In genomic region chr1:218414060-218414728, GRCh38 we compare ENCODE assay signal across 28 cellular contexts.
"Had no signal": no experiment of that assay in that cellular context is flagged by ENCODE, and none has a peak within 500 bp of the region (broad histone marks: within the 10 kb centered on the region; RNA-seq: fewer than 3 reads in every experiment).

No MANE protein-coding gene starts in this region.

- H3K79me2 ChIP-seq: hepatocyte had no signal

- H3K36me3 Mint-ChIP-seq: natural killer cell treated with Interleukin-12 subunit alpha and Interleukin-12 subunit beta and Interleukin-15 and Interleukin-18, amount 100 ng/mL, for 72 hours; stimulated activated effector memory CD8-positive, alpha-beta T cell treated with anti-CD3 and anti-CD28 coated beads, Interleukin-12 subunit alpha, Interleukin-12 subunit beta, amount 100 ng/mL, for 72 hours had no signal

- H3K9me3 ChIP-seq: neutrophil, pancreas, thyroid gland, vagina had no signal

- H3K27ac Mint-ChIP-seq: mesothelial cell of epicardium; natural killer cell treated with Interleukin-12 subunit alpha and Interleukin-12 subunit beta and Interleukin-15 and Interleukin-18, amount 100 ng/mL, for 72 hours; stimulated activated effector memory CD8-positive, alpha-beta T cell treated with anti-CD3 and anti-CD28 coated beads, Interleukin-12 subunit alpha, Interleukin-12 subunit beta, amount 100 ng/mL, for 72 hours had no signal

- H3K27me3 Mint-ChIP-seq: naive B cell; natural killer cell treated with Interleukin-12 subunit alpha and Interleukin-12 subunit beta and Interleukin-15 and Interleukin-18, amount 100 ng/mL, for 72 hours had no signal

- H3K4me3 ChIP-seq: coronary artery, esophagus muscularis mucosa, heart left ventricle, hepatocyte, left lung, mucosa of descending colon, pancreas, stomach, thyroid gland, vagina had no signal

- H3K4me1 Mint-ChIP-seq: mesothelial cell of epicardium; stimulated activated effector memory CD8-positive, alpha-beta T cell treated with anti-CD3 and anti-CD28 coated beads, Interleukin-12 subunit alpha, Interleukin-12 subunit beta, amount 100 ng/mL, for 72 hours had no signal

- H3K4me1 ChIP-seq: esophagus muscularis mucosa, left lung, pancreas, thyroid gland, vagina had no signal

- H3K4me3 Mint-ChIP-seq: mesothelial cell of epicardium; naive B cell; natural killer cell treated with Interleukin-12 subunit alpha and Interleukin-12 subunit beta and Interleukin-15 and Interleukin-18, amount 100 ng/mL, for 72 hours; neural crest cell; stimulated activated effector memory CD8-positive, alpha-beta T cell treated with anti-CD3 and anti-CD28 coated beads, Interleukin-12 subunit alpha, Interleukin-12 subunit beta, amount 100 ng/mL, for 72 hours had no signal

- H3K36me3 ChIP-seq: heart left ventricle, left lung, neutrophil, pancreas, stomach, thyroid gland, vagina had no signal

- H3K4me2 ChIP-seq: hepatocyte had no signal

- FAIRE-seq: endothelial cell of umbilical vein, frontal cortex, islet of Langerhans, pancreas had no signal

- H3K27ac ChIP-seq: coronary artery, esophagus muscularis mucosa, heart left ventricle, hepatocyte, left lung, neutrophil, pancreas, stomach, thyroid gland, vagina had no signal

- H2AFZ ChIP-seq: hepatocyte had no signal

- H3K27me3 ChIP-seq: esophagus muscularis mucosa, heart left ventricle, hepatocyte, left lung, neutrophil, pancreas, stomach, thyroid gland, vagina had no signal

- ATAC-seq: heart left ventricle; left cardiac atrium; left lung; mucosa of descending colon; natural killer cell treated with Interleukin-12 subunit alpha and Interleukin-12 subunit beta and Interleukin-15 and Interleukin-18, amount 100 ng/mL, for 72 hours; pancreas; sciatic nerve; stimulated activated effector memory CD8-positive, alpha-beta T cell treated with anti-CD3 and anti-CD28 coated beads, Interleukin-12 subunit alpha, Interleukin-12 subunit beta, amount 100 ng/mL, for 72 hours had no signal

- DNase-seq: dermis blood vessel endothelial cell; effector memory CD4-positive, alpha-beta T cell; heart left ventricle; left cardiac atrium; left lung; mesenchymal stem cell; mucosa of descending colon; naive B cell; pancreas; stimulated activated CD4-positive, alpha-beta T cell treated with anti-CD3 and anti-CD28 coated beads, Interleukin-2, amount 100 ng/mL, for 24 hours; stimulated activated CD4-positive, alpha-beta T cell treated with anti-CD3 and anti-CD28 coated beads, Interleukin-4, amount 100 ng/mL, for 24 hours; stimulated activated naive CD4-positive, alpha-beta T cell treated with Interleukin-2 at 50 U/mL for 16 hours; stomach; thyroid gland; trophoblast cell had no signal
